13 cellular contexts compared by ENCODE assay signal in genomic region chr9:126638571-126639132, GRCh38. TPM values are rescaled to one million over a fixed set of nuclear protein-coding genes. Genes with fewer than 3 reads are reported as not detected.
DNase-seq lines count a peak whose midpoint lies in the region; ATAC-seq and TF ChIP-seq lines count a peak whose summit lies in the region.
"Had no signal": no experiment of that assay in that cellular context is flagged by ENCODE, and none has a peak within 500 bp of the region (broad histone marks: within the 10 kb centered on the region; RNA-seq: fewer than 3 reads in every experiment).

No MANE protein-coding gene starts in this region.

- TF ChIP-seq EP300 in gastroesophageal sphincter (IDR thresholded peaks at IDR 0.05): no peak

- H3K4me1 ChIP-seq in gastroesophageal sphincter (peaks cover 0 to 13% (median 3%) of the 10 kb centered on the region in 3 donors), psoas muscle (no peaks in the 10 kb centered on the region)
- H3K4me1 ChIP-seq: A549 had no signal

- peaks cover 97% of the 10 kb centered on the region for H3K27me3 ChIP-seq in gastroesophageal sphincter
- peaks cover 0 to 34% (median 20%) of the 10 kb centered on the region in 3 donors for H3K27me3 ChIP-seq in psoas muscle (ENCODE audit: insufficient read depth in 3 of 3, low read length in 2 of 3)

- DNase-seq in NCI-H2227 (lab: John Stamatoyannopoulos, UW; ENCODE audit: unreplicated experiment): peak; percentile 33
- no peak for DNase-seq in NCI-H2227 treated with DMSO at 0.1 percent for 48 hours (lab: John Stamatoyannopoulos, UW)
- peak; percentile 61 for DNase-seq in NCI-H2171 (lab: John Stamatoyannopoulos, UW)
- peak; percentile 83 for DNase-seq in retina
- DNase-seq in psoas muscle: no peak
- no peak for DNase-seq in T-helper 2 cell
- DNase-seq: activated CD4-positive, alpha-beta T cell treated with anti-CD3 and anti-CD28 coated beads, Interleukin-2, amount 10 ng/mL, durations not matched to agents 24 days and 14 days had no signal

- peak; percentile 18 for ATAC-seq in esophagus mucosa
- ATAC-seq in gastroesophageal sphincter: no peak
- no peak for ATAC-seq in psoas muscle
- ATAC-seq: A549, body of pancreas, sciatic nerve had no signal

- TF ChIP-seq CTCF in gastroesophageal sphincter (IDR thresholded peaks at IDR 0.05): no peak
- no peak for TF ChIP-seq CTCF in psoas muscle (IDR thresholded peaks at IDR 0.05)

- H3K4me3 ChIP-seq in gastroesophageal sphincter: peak overlapping the region in 1 of 2 donors; percentile 16
- H3K4me3 ChIP-seq in psoas muscle: no peak overlapping the region
- H3K4me3 ChIP-seq: A549, body of pancreas had no signal

- intact Hi-C loops in psoas muscle (cut with DNase I): no loop called here

- WGBS in gastroesophageal sphincter (ENCODE audit: low coverage in 1 of 2), 2 donors: no CpG with 5 or more reads among the region's 30 CpGs
- 6 to 8% (median 7%) methylated on average over 30 of the region's 30 CpGs for WGBS in psoas muscle, 3 donors

- no peak for TF ChIP-seq POLR2A in gastroesophageal sphincter (IDR thresholded peaks at IDR 0.05)

- H3K36me3 ChIP-seq in gastroesophageal sphincter (no peaks in the 10 kb centered on the region), psoas muscle (ENCODE audit: insufficient read depth in 1 of 2, low read depth in 1 of 2) (no peaks in the 10 kb centered on the region)

- no peaks in the 10 kb centered on the region for H3K9me3 ChIP-seq in gastroesophageal sphincter
- H3K9me3 ChIP-seq in psoas muscle: no peaks in the 10 kb centered on the region
- H3K9me3 ChIP-seq: A549, body of pancreas had no signal

- H3K27ac ChIP-seq in gastroesophageal sphincter: no peak overlapping the region
- H3K27ac ChIP-seq in psoas muscle: no peak overlapping the region
- H3K27ac ChIP-seq: A549, body of pancreas, epithelial cell of prostate had no signal

RNA-seq across cellular contexts. Expression of gene LMX1B, which starts 24.9 kb away (rescaled TPM):
- total RNA-seq in esophagus mucosa (not detected), gastroesophageal sphincter (under 1 TPM; 0.13 to 0.58 (median 0.27) TPM), psoas muscle (under 1 TPM in 3 of 4 donors, not detected in 1; 0.13 to 0.26 (median 0.20) TPM)
- under 1 TPM; 0.01 to 0.04 (median 0.01) TPM for polyA plus RNA-seq in psoas muscle
- total RNA-seq: activated CD4-positive, alpha-beta T cell treated with anti-CD3 and anti-CD28 coated beads, Interleukin-2, amount 10 ng/mL, durations not matched to agents 24 days and 14 days had no signal

Comparison
In these comparisons a context has a peak if more than half of its experiments do, and no peak if none do; other contexts are left out.
1. DNase-seq: peak in NCI-H2227 (single experiment), NCI-H2171 (single experiment) and retina (single experiment); none in NCI-H2227 treated with DMSO at 0.1 percent for 48 hours (single experiment), psoas muscle (0 of 2) and T-helper 2 cell (0 of 5).